10 cellular contexts compared by ENCODE assay signal in genomic region chr2:47326394-47326793, GRCh38. TPM values are rescaled to one million over a fixed set of nuclear protein-coding genes. Genes with fewer than 3 reads are reported as not detected.
DNase-seq lines count a peak whose midpoint lies in the region; ATAC-seq, FAIRE-seq and TF ChIP-seq lines count a peak whose summit lies in the region.
"Not testable (repeated sequence)": the region's sequence is repeated elsewhere in the genome, so short reads cannot be mapped to it uniquely, and the experiment has no call there.
"Had no signal": no experiment of that assay in that cellular context is flagged by ENCODE, and none has a peak within 500 bp of the region (broad histone marks: within the 10 kb centered on the region; RNA-seq: fewer than 3 reads in every experiment).

No MANE protein-coding gene starts in this region.

- not testable (repeated sequence) for H4K8ac ChIP-seq in trophoblast cell (ENCODE audit: low read depth, low read length)

- H3K9me3 ChIP-seq in BLaER1 treated with 17β-estradiol and CSF1 and Interleukin-3, amounts not matched to agents 10 nM and 100 nM (replicated peaks in 1 of 11); SU-DHL-6 (ENCODE audit: insufficient read depth, low read length); HepG2 (ENCODE audit: low read length); trophoblast cell (ENCODE audit: insufficient read depth, low read depth, low read length): not testable (repeated sequence)

- peak overlapping the region in 6 of 11 experiments; percentile 14 to 49 (median 30); a peak in 8 of 22 replicates for H3K4me2 ChIP-seq in BLaER1 treated with 17β-estradiol and CSF1 and Interleukin-3, amounts not matched to agents 10 nM and 100 nM
- peak overlapping the region; percentile 33 for H3K4me2 ChIP-seq in SU-DHL-6 (ENCODE audit: low read depth, low read length, poor library complexity, severe bottlenecking)
- H3K4me2 ChIP-seq in HepG2 (ENCODE audit: low read depth, low read length), result not testable (repeated sequence)
- H3K4me2 ChIP-seq in trophoblast cell (ENCODE audit: low read length), result peak overlapping the region; percentile 35

- H4K91ac ChIP-seq in trophoblast cell (ENCODE audit: low read depth, low read length), result peak overlapping the region; percentile 10

- WGBS in HepG2 (ENCODE audit: low lambda C conversion rate), result 89% methylated on average over 3 of the region's 3 CpGs
- WGBS in trophoblast cell (ENCODE audit: extremely low coverage, insufficient coverage, insufficient read length), result no CpG with 5 or more reads among the region's 3 CpGs

- not testable (repeated sequence) for TF ChIP-seq EP300 in HepG2 (IDR thresholded peaks at IDR 0.05; ENCODE audit: low read depth in 2 of 2, low read length in 2 of 2); HepG2 (CRISPR knock-in tag; IDR thresholded peaks at IDR 0.05; ENCODE audit: borderline replicate concordance)

- not testable (repeated sequence) for H3K9me2 ChIP-seq in SU-DHL-6 (replicated peaks; ENCODE audit: insufficient read depth, low read length)

- peak overlapping the region; percentile 23 for H2BK5ac ChIP-seq in trophoblast cell (ENCODE audit: low read depth, low read length, poor library complexity)

- not testable (repeated sequence) for H3F3A ChIP-seq in SU-DHL-6 (ENCODE audit: insufficient read depth)

- in situ Hi-C loops in HepG2 (cut with HindIII; ENCODE audit: extremely low pct_ligation_motif_present, low pct_unique_long_range_greater_than_20kb), result not testable (repeated sequence)

- not testable (repeated sequence) for H3K14ac ChIP-seq in trophoblast cell (ENCODE audit: low read length)

- not testable (repeated sequence) for H3K27me3 Mint-ChIP-seq in type B pancreatic cell

- H3K4me3 Mint-ChIP-seq in stimulated activated effector memory CD8-positive, alpha-beta T cell treated with anti-CD3 and anti-CD28 coated beads, Interleukin-12 subunit alpha, Interleukin-12 subunit beta, amount 100 ng/mL, for 72 hours, result not testable (repeated sequence)
- peak overlapping the region; percentile 70 for H3K4me3 Mint-ChIP-seq in type B pancreatic cell

- not testable (repeated sequence) for H3K36me3 ChIP-seq in BLaER1 treated with 17β-estradiol and CSF1 and Interleukin-3, amounts not matched to agents 10 nM and 100 nM; SU-DHL-6 (ENCODE audit: low read length); HepG2 (replicated peaks in 1 of 2; ENCODE audit: control insufficient read depth in 1 of 2, insufficient read depth in 2 of 2, low read length in 2 of 2); trophoblast cell (ENCODE audit: control insufficient read depth in 1 of 2, insufficient read depth in 2 of 2, low read length in 2 of 2)

- POLR2A ChIA-PET in HepG2 (lab: Yijun Ruan, JAX), result not testable (repeated sequence)

- TF ChIP-seq CTCF in SU-DHL-6 (IDR thresholded peaks at IDR 0.05; ENCODE audit: insufficient read depth, low read length, poor library complexity, severe bottlenecking); HepG2 (CRISPR knock-in tag; IDR thresholded peaks at IDR 0.05); type B pancreatic cell (conservative IDR thresholded peaks at IDR 0.05): not testable (repeated sequence)

- not testable (repeated sequence) for H4K12ac ChIP-seq in trophoblast cell (ENCODE audit: low read depth, low read length)

- not testable (repeated sequence) for H3K4me1 Mint-ChIP-seq in stimulated activated effector memory CD8-positive, alpha-beta T cell treated with anti-CD3 and anti-CD28 coated beads, Interleukin-12 subunit alpha, Interleukin-12 subunit beta, amount 100 ng/mL, for 72 hours
- peaks cover 13% of the 10 kb centered on the region for H3K4me1 Mint-ChIP-seq in type B pancreatic cell (ENCODE audit: unreplicated experiment)

- not testable (repeated sequence) for H3K4me3 ChIP-seq in BLaER1 treated with 17β-estradiol and CSF1 and Interleukin-3, amounts not matched to agents 10 nM and 100 nM; SU-DHL-6 (ENCODE audit: insufficient read depth, low read length, poor library complexity, severe bottlenecking); HepG2 (replicated peaks in 1 of 3; ENCODE audit: insufficient read depth in 1 of 3, low read depth in 2 of 3, low read length in 3 of 3); trophoblast cell (ENCODE audit: low read depth, low read length)

- not testable (repeated sequence) for FAIRE-seq in HepG2 (lab: Jason Lieb, UNC)

- not testable (repeated sequence) for H3K36me3 Mint-ChIP-seq in stimulated activated effector memory CD8-positive, alpha-beta T cell treated with anti-CD3 and anti-CD28 coated beads, Interleukin-12 subunit alpha, Interleukin-12 subunit beta, amount 100 ng/mL, for 72 hours; type B pancreatic cell

- H3K27ac ChIP-seq in BLaER1 treated with 17β-estradiol and CSF1 and Interleukin-3, amounts not matched to agents 10 nM and 100 nM; HepG2 (ENCODE audit: extremely low read length, insufficient read depth, low read length): not testable (repeated sequence)
- peak overlapping the region; percentile 34; the same call in 1 of the 2 replicates for H3K27ac ChIP-seq in SU-DHL-6 (ENCODE audit: low read depth, low read length)
- H3K27ac ChIP-seq in trophoblast cell (ENCODE audit: low read depth, low read length), result peak overlapping the region; percentile 9

- not testable (repeated sequence) for H3K9me3 Mint-ChIP-seq in stimulated activated effector memory CD8-positive, alpha-beta T cell treated with anti-CD3 and anti-CD28 coated beads, Interleukin-12 subunit alpha, Interleukin-12 subunit beta, amount 100 ng/mL, for 72 hours; type B pancreatic cell

- H3K18ac ChIP-seq in trophoblast cell (ENCODE audit: low read length), result not testable (repeated sequence)

- H3K79me2 ChIP-seq in SU-DHL-6 (ENCODE audit: insufficient read depth, low read length); HepG2 (ENCODE audit: insufficient read depth, low read length); trophoblast cell (ENCODE audit: control insufficient read depth, insufficient read depth, low read length, poor library complexity): not testable (repeated sequence)

- TF ChIP-seq RAD21 in HepG2 (CRISPR knock-in tag; IDR thresholded peaks at IDR 0.05), result not testable (repeated sequence)

- peak overlapping the region; percentile 33 for H3K27ac Mint-ChIP-seq in stimulated activated effector memory CD8-positive, alpha-beta T cell treated with anti-CD3 and anti-CD28 coated beads, Interleukin-12 subunit alpha, Interleukin-12 subunit beta, amount 100 ng/mL, for 72 hours
- peak overlapping the region; percentile 89 for H3K27ac Mint-ChIP-seq in type B pancreatic cell

- H3K79me1 ChIP-seq in trophoblast cell (ENCODE audit: low read length), result peaks cover 17% of the 10 kb centered on the region

- H2AK5ac ChIP-seq in trophoblast cell (ENCODE audit: low read length), result not testable (repeated sequence)

- peak overlapping the region; percentile 11 for H2BK12ac ChIP-seq in trophoblast cell (ENCODE audit: low read length)

- TF ChIP-seq POLR2A in HepG2 (IDR thresholded peaks at IDR 0.05; ENCODE audit: insufficient read depth in 1 of 2, low read depth in 2 of 2, low read length in 2 of 2), result not testable (repeated sequence)

- not testable (repeated sequence) for H3K23ac ChIP-seq in trophoblast cell (ENCODE audit: low read length)

- intact Hi-C loops in HepG2 (cut with micrococcal nuclease; ENCODE audit: unreplicated experiment), result loop anchor here (10.0 kb wide), 1 partner anchor 672 kb away; no protein-coding TSS in a partner anchor

- not testable (repeated sequence) for H2AFZ ChIP-seq in SU-DHL-6 (ENCODE audit: low read depth, low read length, severe bottlenecking); HepG2 (ENCODE audit: low read length); trophoblast cell (ENCODE audit: insufficient read depth, low read length, poor library complexity)

- peak overlapping the region; percentile 27 for H2BK120ac ChIP-seq in trophoblast cell (ENCODE audit: insufficient read depth, low read length, poor library complexity)

- H4K20me1 ChIP-seq in BLaER1 treated with 17β-estradiol and CSF1 and Interleukin-3, amounts not matched to agents 10 nM and 100 nM; SU-DHL-6 (ENCODE audit: low read depth, low read length); HepG2 (ENCODE audit: insufficient read depth, low read length): not testable (repeated sequence)

- CTCF ChIA-PET in HepG2 (lab: Yijun Ruan, JAX; ENCODE audit: low intra/inter-chr PET ratio, low total read pairs), result not testable (repeated sequence)

- peaks cover 0 to 35% (median 27%) of the 10 kb centered on the region in 10 experiments; a peak in 18 of 20 replicates for H3K4me1 ChIP-seq in BLaER1 treated with 17β-estradiol and CSF1 and Interleukin-3, amounts not matched to agents 10 nM and 100 nM
- H3K4me1 ChIP-seq in HepG2 (ENCODE audit: insufficient read depth, low read length) (peaks cover 43% of the 10 kb centered on the region), trophoblast cell (ENCODE audit: control insufficient read depth in 1 of 2, insufficient read depth in 2 of 2, low read length in 2 of 2) (peaks cover 10 to 13% of the 10 kb centered on the region in 2 experiments)

- BruUV-seq in HepG2 (replicated peaks; lab: Mats Ljungman, UMichigan), result not testable (repeated sequence)

- H3K4ac ChIP-seq in trophoblast cell (ENCODE audit: low read depth, low read length), result peak overlapping the region; percentile 9

- H3K9ac ChIP-seq in BLaER1 treated with 17β-estradiol and CSF1 and Interleukin-3, amounts not matched to agents 10 nM and 100 nM; SU-DHL-6 (ENCODE audit: low read length); HepG2 (ENCODE audit: insufficient read depth, low read depth, low read length); trophoblast cell (ENCODE audit: low read length): not testable (repeated sequence)

- DNase-seq in HepG2 (ENCODE audit: low spot score); trophoblast cell; stimulated activated effector memory CD8-positive, alpha-beta T cell treated with anti-CD3 and anti-CD28 coated beads, Interleukin-12 subunit alpha, Interleukin-12 subunit beta, amount 100 ng/mL, for 72 hours (ENCODE audit: low spot score in 2 of 2); type B pancreatic cell (ENCODE audit: extremely low spot score, unreplicated experiment): not testable (repeated sequence)

- not testable (repeated sequence) for H3K27me3 ChIP-seq in BLaER1 treated with 17β-estradiol and CSF1 and Interleukin-3, amounts not matched to agents 10 nM and 100 nM; SU-DHL-6 (ENCODE audit: low read length); HepG2 (ENCODE audit: control insufficient read depth in 1 of 2, insufficient read depth in 2 of 2, low read length in 2 of 2); trophoblast cell (ENCODE audit: insufficient read depth, low read length)

- not testable (repeated sequence) for ATAC-seq in HepG2; stimulated activated effector memory CD8-positive, alpha-beta T cell treated with anti-CD3 and anti-CD28 coated beads, Interleukin-12 subunit alpha, Interleukin-12 subunit beta, amount 100 ng/mL, for 72 hours

RNA-seq across cellular contexts. Expression of gene EPCAM, which starts 42.7 kb away (rescaled TPM):
- 86.5 and 161 TPM in 2 replicates for total RNA-seq in HepG2 (2016; rRNA removed; fragmentation: Illumina TruSeq; extraction: Trizol)
- total RNA-seq in HepG2 (2016; cell fraction: cytosol; rRNA removed; fragmentation: Illumina TruSeq; extraction: Trizol; ENCODE audit: low read depth), result 35.3 and 38.4 TPM in 2 replicates
- total RNA-seq in HepG2 (2016; cell fraction: insoluble cytoplasmic fraction; rRNA removed; fragmentation: Illumina TruSeq; extraction: Trizol), result 81.2 and 157 TPM in 2 replicates
- total RNA-seq in HepG2 (2016; cell fraction: membrane; rRNA removed; fragmentation: Illumina TruSeq; extraction: Trizol), result 43.3 and 50.6 TPM in 2 replicates
- 148 and 175 TPM in 2 replicates for total RNA-seq in HepG2 (2016; cell fraction: nucleus; rRNA removed; fragmentation: Illumina TruSeq; extraction: Trizol)
- 54.5 and 71.1 TPM in 2 replicates for polyA plus RNA-seq in HepG2 (2011; rRNA removed)
- 40.5 and 55.7 TPM in 2 replicates for polyA plus RNA-seq in HepG2 (2011; cell fraction: cytosol; rRNA removed)
- polyA plus RNA-seq in HepG2 (2011; cell fraction: nucleus; rRNA removed), result 23.7 and 32.0 TPM in 2 replicates
- polyA plus RNA-seq in HepG2 (2012), result 133 and 185 TPM in 2 replicates
- polyA plus RNA-seq in HepG2 (2016; cell fraction: cytosol; fragmentation: Illumina TruSeq; extraction: Trizol; ENCODE audit: low read depth), result 40.3 and 47.3 TPM in 2 replicates
- polyA plus RNA-seq in HepG2 (2016; cell fraction: insoluble cytoplasmic fraction; fragmentation: Illumina TruSeq; extraction: Trizol; ENCODE audit: low read depth), result 110 and 111 TPM in 2 replicates
- 43.9 and 48.4 TPM in 2 replicates for polyA plus RNA-seq in HepG2 (2016; cell fraction: membrane; fragmentation: Illumina TruSeq; extraction: Trizol; ENCODE audit: low read depth)
- 287 and 318 TPM in 2 replicates for polyA plus RNA-seq in HepG2 (2016; cell fraction: nucleus; fragmentation: Illumina TruSeq; extraction: Trizol; ENCODE audit: insufficient read depth, low read depth)
- 0.61 and 14.8 TPM in 2 replicates for polyA minus RNA-seq in HepG2 (2011; rRNA and poly(A)+ RNA removed; ENCODE audit: low replicate concordance)
- polyA minus RNA-seq in HepG2 (2011; cell fraction: cytosol; rRNA and poly(A)+ RNA removed), result 51.5 and 59.4 TPM in 2 replicates
- polyA minus RNA-seq in HepG2 (2011; cell fraction: nucleus; rRNA and poly(A)+ RNA removed), result 33.1 and 43.6 TPM in 2 replicates
- 144 and 148 TPM in 2 replicates for polyA plus RNA-seq in trophoblast cell (2013)
- total RNA-seq in type B pancreatic cell (ENCODE audit: low replicate concordance), result 171 and 340 TPM in 2 replicates
- total RNA-seq: CD4-positive, alpha-beta memory T cell had no signal
- polyA plus RNA-seq: CD14-positive monocyte; CD4-positive, alpha-beta memory T cell; CD4-positive, CD25-positive, alpha-beta regulatory T cell; CD8-positive, alpha-beta memory T cell had no signal
